In the genomic region with DNA sequence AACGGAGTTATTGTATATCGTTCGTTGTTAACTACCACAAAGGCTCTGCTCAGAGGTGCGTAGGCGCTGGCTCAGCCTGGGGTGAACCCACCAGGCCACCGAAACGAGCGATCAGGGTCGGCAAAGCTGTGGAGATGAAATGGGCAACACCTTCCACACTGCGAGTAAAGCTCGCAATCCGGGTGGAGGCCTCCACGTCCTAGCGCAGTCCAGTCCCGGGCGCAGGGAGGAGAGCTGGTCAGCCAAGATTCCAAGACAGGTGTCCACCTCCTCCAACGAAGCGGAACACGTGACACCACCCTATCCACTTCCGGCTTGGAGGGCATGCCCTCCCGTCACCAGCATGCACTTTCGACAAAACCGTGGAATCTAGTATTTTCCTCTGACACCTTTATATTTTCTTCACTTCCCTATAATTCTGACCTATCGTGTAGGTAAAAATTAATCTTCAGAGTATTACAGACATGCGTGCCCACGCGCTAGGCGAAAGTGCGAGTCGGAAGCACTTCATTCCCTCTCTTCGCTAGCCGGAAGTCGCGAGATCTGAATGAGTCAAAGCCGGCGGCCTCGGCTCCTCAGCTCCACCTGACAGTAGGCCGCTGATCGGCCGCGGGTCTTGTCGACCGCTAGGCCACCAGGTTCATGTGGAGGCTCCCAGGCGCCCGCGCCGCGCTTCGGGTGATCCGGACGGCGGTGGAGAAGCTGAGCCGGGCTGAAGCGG, we compare ENCODE assay signal across 8 cellular contexts. TPM values are rescaled to one million over a fixed set of nuclear protein-coding genes. Genes with fewer than 3 reads are reported as not detected.
A peak's percentile ranks its signal among the peaks of the same experiment; 100 is the strongest.
DNase-seq lines count a peak whose midpoint lies in the region; ATAC-seq and FAIRE-seq lines count a peak whose summit lies in the region.

A gene with protein sequence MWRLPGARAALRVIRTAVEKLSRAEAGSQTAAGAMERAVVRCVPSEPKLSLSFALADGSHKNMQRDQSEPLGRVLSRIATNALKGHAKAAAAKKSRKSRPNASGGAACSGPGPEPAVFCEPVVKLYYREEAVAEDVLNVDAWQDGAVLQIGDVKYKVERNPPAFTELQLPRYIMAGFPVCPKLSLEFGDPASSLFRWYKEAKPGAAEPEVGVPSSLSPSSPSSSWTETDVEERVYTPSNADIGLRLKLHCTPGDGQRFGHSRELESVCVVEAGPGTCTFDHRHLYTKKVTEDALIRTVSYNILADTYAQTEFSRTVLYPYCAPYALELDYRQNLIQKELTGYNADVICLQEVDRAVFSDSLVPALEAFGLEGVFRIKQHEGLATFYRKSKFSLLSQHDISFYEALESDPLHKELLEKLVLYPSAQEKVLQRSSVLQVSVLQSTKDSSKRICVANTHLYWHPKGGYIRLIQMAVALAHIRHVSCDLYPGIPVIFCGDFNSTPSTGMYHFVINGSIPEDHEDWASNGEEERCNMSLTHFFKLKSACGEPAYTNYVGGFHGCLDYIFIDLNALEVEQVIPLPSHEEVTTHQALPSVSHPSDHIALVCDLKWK (plus strand): TSS at position 537 of the 721 bp plus-strand sequence. CDS start 106 bp downstream, at position 643.

- peak within 1 kb of the TSS; percentile 81 for H3K4me3 ChIP-seq in right cardiac atrium (ENCODE audit: low read length)

- WGBS in right cardiac atrium: under 1% methylated on average over 54 of the region's 54 CpGs

- peak; percentile 31 for DNase-seq in NCI-H1694 treated with DMSO at 0.1 percent for 48 hours (lab: John Stamatoyannopoulos, UW)
- DNase-seq in T-helper 2 cell: peak; percentile 60 to 90 (median 73)
- peak; percentile 85 to 92 (median 90) for DNase-seq in right cardiac atrium
- peak; percentile 76 for DNase-seq in pulmonary artery endothelial cell (ENCODE audit: low read depth, low spot score)
- DNase-seq in urothelium cell line (ENCODE audit: low spot score): peak; percentile 89

- no peaks in the 10 kb centered on the region for H3K27me3 ChIP-seq in right cardiac atrium (ENCODE audit: control insufficient read depth, insufficient read depth)

- intact Hi-C loops in right cardiac atrium (cut with DNase I): loop anchor here in 1 of 4 donors (5.0 kb wide), 1 partner anchor 41 kb away; a partner anchor contains a TSS

- ATAC-seq in GM18498 (IDR thresholded peaks at IDR 0.05; ENCODE audit: unreplicated experiment) (peak; percentile 86), HG02870 (IDR thresholded peaks at IDR 0.05; ENCODE audit: unreplicated experiment) (peak; percentile 76), right cardiac atrium (peak; percentile 96)

- H3K27ac ChIP-seq in angular gyrus (ENCODE audit: low read depth, low read length) (peak within 1 kb of the TSS; percentile 94), right cardiac atrium (ENCODE audit: low read length) (peak within 1 kb of the TSS; percentile 92)

- H3K4me1 ChIP-seq in right cardiac atrium (ENCODE audit: control insufficient read depth, insufficient read depth, low read length): peaks cover 7% of the 10 kb centered on the region

- FAIRE-seq in urothelium cell line (lab: Jason Lieb, UNC): peak; percentile 58

- H3K9me3 ChIP-seq in right cardiac atrium (ENCODE audit: control insufficient read depth, low read length): no peaks in the 10 kb centered on the region

RNA-seq across cellular contexts. Expression of the gene that starts here (rescaled TPM):
- total RNA-seq in right cardiac atrium (10 to 100 TPM in 3 of 4 donors, 1 to 10 TPM in 1; 9.6 to 14.8 (median 11.9) TPM), pulmonary artery endothelial cell (20.9 and 34.6 TPM in 2 replicates)
- 4.0 TPM for polyA plus RNA-seq in right cardiac atrium

Comparison
In these comparisons a context has a peak if more than half of its experiments do, and no peak if none do; other contexts are left out.
1. Peak in every context shown above with its lines: DNase-seq, ATAC-seq, H3K4me3 ChIP-seq and H3K27ac ChIP-seq.
2. DNase-seq: peak in every context shown above with its lines; median percentile 90 in right cardiac atrium; 89 in urothelium cell line; 76 in pulmonary artery endothelial cell; 73 in T-helper 2 cell; 31 in NCI-H1694 treated with DMSO at 0.1 percent for 48 hours.